Comparison of ENCODE assay signal across 12 cellular contexts in the genomic region with DNA sequence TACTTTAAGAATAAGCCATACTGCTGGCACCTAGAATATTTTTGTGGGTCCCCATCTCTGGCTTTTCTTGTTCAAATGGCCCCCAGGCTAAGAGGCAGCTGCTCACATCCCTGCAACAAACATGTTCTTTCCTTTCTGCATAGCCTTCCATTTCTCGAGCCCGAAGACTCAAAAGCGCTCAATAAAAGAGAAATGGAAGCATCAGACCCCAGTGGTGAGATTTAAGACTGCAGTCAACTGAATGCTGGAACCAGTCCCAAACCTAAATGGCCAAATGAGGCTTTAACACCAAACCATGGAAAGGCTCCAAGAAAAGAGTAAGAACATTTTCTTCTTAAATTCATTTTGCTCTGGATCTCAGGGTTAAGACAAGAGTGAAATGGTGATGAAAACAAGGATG.
A peak's percentile ranks its signal among the peaks of the same experiment; 100 is the strongest.
DNase-seq lines count a peak whose midpoint lies in the region; ATAC-seq lines count a peak whose summit lies in the region.
"Had no signal": no experiment of that assay in that cellular context is flagged by ENCODE, and none has a peak within 500 bp of the region (broad histone marks: within the 10 kb centered on the region; RNA-seq: fewer than 3 reads in every experiment).

No MANE protein-coding gene starts in this region.

- ATAC-seq in GM21526 (IDR thresholded peaks at IDR 0.05; ENCODE audit: low FRiP score, unreplicated experiment) (no peak), HG02759 (IDR thresholded peaks at IDR 0.05; ENCODE audit: unreplicated experiment) (no peak)

- no peak overlapping the region for H2AFZ ChIP-seq in ACC112 (ENCODE audit: low read length, unreplicated experiment)

- peak overlapping the region; percentile 27; the same call in 1 of the 2 replicates for H3K27ac ChIP-seq in ACC112 (ENCODE audit: low read depth, low read length)

- DNase-seq in EL (peak; percentile 30), SK-MEL-5 (ENCODE audit: low read depth, low spot score) (peak; percentile 65), iPS-NIHi7 (ENCODE audit: extremely low spot score) (peak; percentile 37), COLO829 (ENCODE audit: low spot score) (no peak), KG1 (lab: John Stamatoyannopoulos, UW) (no peak)
- DNase-seq: activated CD4-positive, alpha-beta T cell treated with anti-CD3 and anti-CD28 coated beads, Interleukin-2, amount 10 ng/mL, durations not matched to agents 24 days and 14 days; effector CD8-positive, alpha-beta T cell; NCI-H2227 treated with DMSO at 0.1 percent for 48 hours; occipital lobe had no signal

- H3K27me3 ChIP-seq in ACC112 (ENCODE audit: insufficient read depth, low read length): no peaks in the 10 kb centered on the region

- H3K36me3 ChIP-seq in ACC112 (ENCODE audit: insufficient read depth, low read length): 0 out of 2 replicates have a peak, but pooled peaks cover 8% of the 10 kb centered on the region

- H3K4me1 ChIP-seq in ACC112 (ENCODE audit: control insufficient read depth, insufficient read depth, low read length, unreplicated experiment): peaks cover 39% of the 10 kb centered on the region

- H3K4me3 ChIP-seq in ACC112 (ENCODE audit: low read depth, low read length): no peak overlapping the region

- in situ Hi-C loops in SK-MEL-5 (cut with HindIII; ENCODE audit: low pct_unique_long_range_greater_than_20kb, low sequenced_read_pairs): no loop called here

- H3K79me2 ChIP-seq in ACC112 (ENCODE audit: control insufficient read depth, insufficient read depth, low read length, unreplicated experiment): peaks cover 6% of the 10 kb centered on the region

Comparison
In these comparisons a context has a peak if more than half of its experiments do, and no peak if none do; other contexts are left out.
1. DNase-seq: peak in EL (single experiment), SK-MEL-5 (single experiment) and iPS-NIHi7 (single experiment); none in COLO829 (single experiment) and KG1 (single experiment).